1 cellular context compared by ENCODE assay signal in the genomic region with DNA sequence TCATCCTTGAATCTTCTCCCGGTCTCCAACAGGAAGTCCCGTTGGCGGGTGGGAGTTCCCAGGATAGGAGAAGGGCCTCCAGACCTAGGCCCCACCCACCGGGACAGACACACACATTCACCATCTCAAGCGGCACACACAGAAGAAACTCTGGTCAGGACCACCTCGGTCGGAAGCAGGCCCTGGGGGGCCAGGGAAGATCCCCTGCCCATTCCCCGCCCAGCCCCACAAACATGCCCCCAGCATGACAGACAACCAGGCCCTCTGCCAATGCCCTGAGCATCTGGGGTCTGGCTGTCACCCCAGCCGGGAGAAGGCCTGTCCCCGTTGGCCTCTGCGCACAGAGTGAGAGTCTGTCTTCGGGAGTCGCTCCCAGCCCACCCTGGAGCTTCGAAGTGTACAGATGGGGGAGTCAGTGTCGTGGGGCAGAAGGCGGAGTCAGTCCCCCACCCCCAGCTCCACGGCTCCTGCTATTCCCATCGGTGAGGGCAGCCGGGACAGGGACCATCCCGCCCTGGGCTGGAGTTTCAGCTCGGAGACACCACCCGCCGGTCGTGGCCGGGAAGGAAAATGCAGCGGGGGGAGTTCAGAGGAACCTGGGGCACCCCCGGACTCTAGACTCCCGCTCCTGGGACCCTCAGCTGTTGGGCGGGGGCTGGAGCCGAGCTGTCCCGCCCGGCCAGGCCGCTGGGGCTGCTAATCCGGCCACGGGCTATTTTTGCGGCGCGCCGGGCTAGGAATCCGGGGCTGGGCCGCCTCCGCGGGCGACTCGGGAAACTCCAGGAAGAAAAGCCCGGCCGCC.
TF ChIP-seq lines count a peak whose summit lies in the region.

No MANE protein-coding gene starts in this region.

TF ChIP-seq in HepG2, 621 proteins besides CTCF, POLR2A, EP300 and RAD21 (continued from another document):
- TF ChIP-seq, protein P1, sequence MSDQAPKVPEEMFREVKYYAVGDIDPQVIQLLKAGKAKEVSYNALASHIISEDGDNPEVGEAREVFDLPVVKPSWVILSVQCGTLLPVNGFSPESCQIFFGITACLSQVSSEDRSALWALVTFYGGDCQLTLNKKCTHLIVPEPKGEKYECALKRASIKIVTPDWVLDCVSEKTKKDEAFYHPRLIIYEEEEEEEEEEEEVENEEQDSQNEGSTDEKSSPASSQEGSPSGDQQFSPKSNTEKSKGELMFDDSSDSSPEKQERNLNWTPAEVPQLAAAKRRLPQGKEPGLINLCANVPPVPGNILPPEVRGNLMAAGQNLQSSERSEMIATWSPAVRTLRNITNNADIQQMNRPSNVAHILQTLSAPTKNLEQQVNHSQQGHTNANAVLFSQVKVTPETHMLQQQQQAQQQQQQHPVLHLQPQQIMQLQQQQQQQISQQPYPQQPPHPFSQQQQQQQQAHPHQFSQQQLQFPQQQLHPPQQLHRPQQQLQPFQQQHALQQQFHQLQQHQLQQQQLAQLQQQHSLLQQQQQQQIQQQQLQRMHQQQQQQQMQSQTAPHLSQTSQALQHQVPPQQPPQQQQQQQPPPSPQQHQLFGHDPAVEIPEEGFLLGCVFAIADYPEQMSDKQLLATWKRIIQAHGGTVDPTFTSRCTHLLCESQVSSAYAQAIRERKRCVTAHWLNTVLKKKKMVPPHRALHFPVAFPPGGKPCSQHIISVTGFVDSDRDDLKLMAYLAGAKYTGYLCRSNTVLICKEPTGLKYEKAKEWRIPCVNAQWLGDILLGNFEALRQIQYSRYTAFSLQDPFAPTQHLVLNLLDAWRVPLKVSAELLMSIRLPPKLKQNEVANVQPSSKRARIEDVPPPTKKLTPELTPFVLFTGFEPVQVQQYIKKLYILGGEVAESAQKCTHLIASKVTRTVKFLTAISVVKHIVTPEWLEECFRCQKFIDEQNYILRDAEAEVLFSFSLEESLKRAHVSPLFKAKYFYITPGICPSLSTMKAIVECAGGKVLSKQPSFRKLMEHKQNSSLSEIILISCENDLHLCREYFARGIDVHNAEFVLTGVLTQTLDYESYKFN (CRISPR knock-in tag; conservative IDR thresholded peaks at IDR 0.05) = no peak
- TF ChIP-seq ZNF777 (CRISPR knock-in tag; IDR thresholded peaks at IDR 0.05) (0 out of 2 replicates have a peak, but pooled peaks have one; percentile 2), PHF8 (CRISPR knock-in tag; IDR thresholded peaks at IDR 0.05) (peak; percentile 48; the same call in 1 of the 2 replicates), ZBTB8A (CRISPR knock-in tag; IDR thresholded peaks at IDR 0.05; ENCODE audit: borderline replicate concordance, low read depth) (no peak), ZFX (CRISPR knock-in tag; IDR thresholded peaks at IDR 0.05; ENCODE audit: low read depth) (peak; percentile 61), ELF3 (CRISPR knock-in tag; IDR thresholded peaks at IDR 0.05) (peak; percentile 32; the same call in 1 of the 2 replicates)
